8 cellular contexts compared by ENCODE assay signal in genomic region chr2:71332413-71332866, GRCh38. TPM values are rescaled to one million over a fixed set of nuclear protein-coding genes. Genes with fewer than 3 reads are reported as not detected.
DNase-seq lines count a peak whose midpoint lies in the region; ATAC-seq, FAIRE-seq and TF ChIP-seq lines count a peak whose summit lies in the region.

No MANE protein-coding gene starts in this region.

- intact Hi-C loops in endothelial cell of umbilical vein (cut with micrococcal nuclease) (loop anchor here (2.0 to 10.0 kb wide), 6 partner anchors 56 to 175 kb away; partner anchors contain the start of gene PAIP2B), pancreas (cut with DNase I) (no loop called here)

- H3K4me1 ChIP-seq in ES-I3 (ENCODE audit: insufficient read depth, low read length) (0 out of 2 replicates have a peak, but pooled peaks cover 6% of the 10 kb centered on the region), OCI-LY1 (ENCODE audit: insufficient read depth, low read length, severe bottlenecking) (peaks cover 19% of the 10 kb centered on the region), endothelial cell of umbilical vein (ENCODE audit: control insufficient read depth, extremely low read depth, insufficient read depth, low read length) (peaks cover 14% of the 10 kb centered on the region), pancreas (peaks cover 11 to 41% (median 18%) of the 10 kb centered on the region in 3 donors)

- peak overlapping the region; percentile 14 for H3K27ac ChIP-seq in OCI-LY1 (ENCODE audit: low read depth, low read length, poor library complexity, severe bottlenecking)
- peak overlapping the region; percentile 70 for H3K27ac ChIP-seq in endothelial cell of umbilical vein (ENCODE audit: insufficient read depth, low read depth, low read length)
- peak overlapping the region; percentile 88 to 94 (median 88) for H3K27ac ChIP-seq in pancreas

- H3K79me2 ChIP-seq in OCI-LY1 (ENCODE audit: insufficient read depth, low read length), result peaks cover 55% of the 10 kb centered on the region
- H3K79me2 ChIP-seq in endothelial cell of umbilical vein (ENCODE audit: control insufficient read depth, insufficient read depth, low read length), result peaks cover 53% of the 10 kb centered on the region

- H3K4me3 ChIP-seq in OCI-LY1 (ENCODE audit: low read depth, low read length, poor library complexity, severe bottlenecking) (peak overlapping the region; percentile 87), endothelial cell of umbilical vein (replicated peaks in 1 of 3; ENCODE audit: insufficient read depth in 1 of 3, low read depth in 1 of 3, low read length in 3 of 3) (peak overlapping the region; percentile 66 to 98 (median 81)), pancreas (peak overlapping the region; percentile 66 to 95 (median 90))

- H3K27me3 ChIP-seq in OCI-LY1 (ENCODE audit: insufficient read depth, low read length), result no peaks in the 10 kb centered on the region
- H3K27me3 ChIP-seq in endothelial cell of umbilical vein (ENCODE audit: control insufficient read depth in 2 of 2, insufficient read depth in 2 of 2, low read length in 2 of 2), result no peaks in the 10 kb centered on the region
- H3K27me3 ChIP-seq in pancreas, result no peaks in the 10 kb centered on the region

- TF ChIP-seq POLR2A in endothelial cell of umbilical vein (IDR thresholded peaks at IDR 0.05; ENCODE audit: low read depth, low read length), result no peak

- H3K9me1 ChIP-seq in endothelial cell of umbilical vein (replicated peaks; ENCODE audit: control insufficient read depth, extremely low read depth, insufficient read depth, low read length), result no peaks in the 10 kb centered on the region

- no peaks in the 10 kb centered on the region for H3K9me2 ChIP-seq in OCI-LY1 (ENCODE audit: low read depth, low read length)

- no peaks in the 10 kb centered on the region for H3F3A ChIP-seq in OCI-LY1 (ENCODE audit: insufficient read depth, low read length)

- BruUV-seq in endothelial cell of umbilical vein (replicated peaks; lab: Mats Ljungman, UMichigan), result no TSS peak

- ATAC-seq in pancreas (no peak), omental fat pad (ENCODE audit: low FRiP score) (no peak), GM19463 (IDR thresholded peaks at IDR 0.05; ENCODE audit: unreplicated experiment) (no peak), GM21526 (IDR thresholded peaks at IDR 0.05; ENCODE audit: low FRiP score, unreplicated experiment) (no peak)

- peak overlapping the region; percentile 99 for H3K9ac ChIP-seq in ES-I3 (ENCODE audit: low read depth, low read length)
- peak overlapping the region; percentile 85 for H3K9ac ChIP-seq in OCI-LY1 (ENCODE audit: low read length)
- peak overlapping the region; percentile 88 for H3K9ac ChIP-seq in endothelial cell of umbilical vein (replicated peaks; ENCODE audit: extremely low read depth, insufficient read depth, low read length)

- no peak for TF ChIP-seq CTCF in OCI-LY1 (IDR thresholded peaks at IDR 0.05; ENCODE audit: low read length)
- no peak for TF ChIP-seq CTCF in endothelial cell of umbilical vein (IDR thresholded peaks at IDR 0.05; ENCODE audit: extremely low read depth in 1 of 2, insufficient read depth in 1 of 2, low read depth in 1 of 2, low read length in 2 of 2)
- TF ChIP-seq CTCF in pancreas (IDR thresholded peaks at IDR 0.05), result no peak
- no peak for TF ChIP-seq CTCF in omental fat pad (IDR thresholded peaks at IDR 0.05)

- FAIRE-seq in endothelial cell of umbilical vein (lab: Jason Lieb, UNC), result no peak
- no peak for FAIRE-seq in pancreas (lab: Jason Lieb, UNC)

- POLR2A ChIA-PET in endothelial cell of umbilical vein (lab: Charles Lee), result interaction anchor here (1.2 kb wide), 1 partner anchor 33 kb away, joined by 7 read pairs; no protein-coding TSS in a partner anchor

- H4K20me1 ChIP-seq in OCI-LY1 (ENCODE audit: insufficient read depth, low read length) (no peaks in the 10 kb centered on the region), endothelial cell of umbilical vein (replicated peaks; ENCODE audit: control insufficient read depth, extremely low read depth, insufficient read depth, low read length) (peaks cover 9% of the 10 kb centered on the region)

- peak overlapping the region; percentile 75 for H3K4me2 ChIP-seq in OCI-LY1 (ENCODE audit: low read length)
- peak overlapping the region; percentile 99 for H3K4me2 ChIP-seq in endothelial cell of umbilical vein (ENCODE audit: insufficient read depth, low read length)

- H3K36me3 ChIP-seq in ES-I3 (ENCODE audit: insufficient read depth, low read length) (no peaks in the 10 kb centered on the region), OCI-LY1 (ENCODE audit: insufficient read depth, low read length) (peaks cover 27% of the 10 kb centered on the region), endothelial cell of umbilical vein (ENCODE audit: control insufficient read depth in 2 of 2, extremely low read depth in 1 of 2, insufficient read depth in 2 of 2, low read length in 2 of 2) (no peaks in the 10 kb centered on the region), pancreas (no peaks in the 10 kb centered on the region)

- no peaks in the 10 kb centered on the region for H3K9me3 ChIP-seq in ES-I3 (ENCODE audit: control insufficient read depth, insufficient read depth, low read length)
- no peaks in the 10 kb centered on the region for H3K9me3 ChIP-seq in OCI-LY1 (ENCODE audit: low read length)
- H3K9me3 ChIP-seq in endothelial cell of umbilical vein (replicated peaks; ENCODE audit: control insufficient read depth, insufficient read depth, low read length), result no peaks in the 10 kb centered on the region
- no peaks in the 10 kb centered on the region for H3K9me3 ChIP-seq in pancreas

- dilution Hi-C loops in endothelial cell of umbilical vein (cut with MboI; ENCODE audit: extremely low pct_ligation_motif_present, low sequenced_read_pairs), result no loop called here

- DNase-seq in endothelial cell of umbilical vein (ENCODE audit: low read depth, low spot score) (no peak), pancreas (no peak), omental fat pad (ENCODE audit: low spot score) (no peak)
- DNase-seq in stimulated activated naive CD4-positive, alpha-beta T cell treated with Interleukin-2 at 50 U/mL for 16 hours (lab: John Stamatoyannopoulos, UW), result no peak

- 0% methylated on average over 8 of the region's 8 CpGs for WGBS in pancreas, 2 donors

- CTCF ChIA-PET in endothelial cell of umbilical vein (lab: Charles Lee), result interaction anchor here (0.9 to 5.2 kb wide), 18 partner anchors 8 to 175 kb away, joined by 3 to 118 read pairs (median 4); partner anchors contain the start of gene PAIP2B

- H2AFZ ChIP-seq in OCI-LY1 (ENCODE audit: low read length) (no peak overlapping the region), endothelial cell of umbilical vein (ENCODE audit: low read depth, low read length) (peak overlapping the region; percentile 60)

TF ChIP-seq in endothelial cell of umbilical vein, 7 proteins besides CTCF, POLR2A, EP300 and RAD21:
- no peak for TF ChIP-seq EZH2 (IDR thresholded peaks at IDR 0.05; ENCODE audit: borderline replicate concordance, low read depth, low read length, severe bottlenecking)
- no peak for TF ChIP-seq JUN (IDR thresholded peaks at IDR 0.05; ENCODE audit: borderline replicate concordance, insufficient read depth, insufficient read length, low read depth)
- no peak for TF ChIP-seq FOS (IDR thresholded peaks at IDR 0.05; ENCODE audit: borderline replicate concordance, insufficient read depth, low read length)
- TF ChIP-seq GATA2 (IDR thresholded peaks at IDR 0.05; ENCODE audit: insufficient read depth, insufficient read length, low read depth, low read length), result no peak
- no peak for TF ChIP-seq MAX (IDR thresholded peaks at IDR 0.05; ENCODE audit: insufficient read depth, insufficient read length)
- TF ChIP-seq MYC (IDR thresholded peaks at IDR 0.05; ENCODE audit: low read depth, low read length), result no peak
- TF ChIP-seq POLR2AphosphoS5 (IDR thresholded peaks at IDR 0.05; ENCODE audit: insufficient read depth, low read depth, low read length), result no peak

RNA-seq across cellular contexts. Expression of gene ZNF638, which starts 0.9 kb away (rescaled TPM):
- 109 and 111 TPM in 2 replicates for total RNA-seq in endothelial cell of umbilical vein
- polyA plus RNA-seq in endothelial cell of umbilical vein, result 27.6 and 36.4 TPM in 2 replicates
- 43.8 and 50.4 TPM in 2 replicates for polyA plus RNA-seq in endothelial cell of umbilical vein (2011; cell fraction: cytosol; rRNA removed)
- polyA plus RNA-seq in endothelial cell of umbilical vein (2011; cell fraction: nucleus; rRNA removed), result 223 and 239 TPM in 2 replicates
- 65.0 and 85.7 TPM in 2 replicates for polyA plus RNA-seq in endothelial cell of umbilical vein (2012)
- polyA minus RNA-seq in endothelial cell of umbilical vein, result 161 and 188 TPM in 2 replicates
- 70.2 TPM for polyA minus RNA-seq in endothelial cell of umbilical vein (2011; cell fraction: cytosol; rRNA and poly(A)+ RNA removed)
- 324 and 469 TPM in 2 replicates for polyA minus RNA-seq in endothelial cell of umbilical vein (2011; cell fraction: nucleus; rRNA and poly(A)+ RNA removed)
- 10 to 100 TPM; 35.4 to 73.4 (median 51.6) TPM for total RNA-seq in pancreas
- polyA plus RNA-seq in pancreas, result 100 to 1,000 TPM; 103 to 117 TPM
- total RNA-seq in omental fat pad, result 100 to 1,000 TPM; 112 to 264 (median 128) TPM

Comparison
In these comparisons a context has a peak if more than half of its experiments do, and no peak if none do; other contexts are left out.
1. H3K27ac ChIP-seq: peak in every context shown above with its lines; median percentile 88 in pancreas; 70 in endothelial cell of umbilical vein; 14 in OCI-LY1.